In the genomic region with DNA sequence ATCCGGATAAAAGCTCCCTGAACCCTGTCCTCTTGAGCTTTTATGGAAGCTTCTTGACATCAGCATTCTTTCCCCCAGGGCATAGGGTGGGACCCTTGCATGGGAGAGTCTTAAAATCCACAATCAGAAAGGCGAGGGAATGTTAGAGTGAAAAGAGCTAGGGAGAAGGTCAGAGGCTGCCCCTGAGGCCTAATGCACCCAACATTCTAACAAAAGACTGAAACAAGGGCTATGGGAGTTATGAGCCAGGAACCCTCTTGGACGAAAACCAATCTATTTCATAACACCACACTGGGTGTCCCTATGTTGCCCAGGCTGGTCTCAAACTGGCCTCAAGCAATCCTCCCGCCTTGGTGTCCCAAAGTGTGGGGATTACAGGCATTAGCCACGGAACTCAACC, we compare ENCODE assay signal across 25 cellular contexts. TPM values are rescaled to one million over a fixed set of nuclear protein-coding genes. Genes with fewer than 3 reads are reported as not detected.
A peak's percentile ranks its signal among the peaks of the same experiment; 100 is the strongest.
DNase-seq lines count a peak whose midpoint lies in the region; ATAC-seq and TF ChIP-seq lines count a peak whose summit lies in the region.
"Had no signal": no experiment of that assay in that cellular context is flagged by ENCODE, and none has a peak within 500 bp of the region (broad histone marks: within the 10 kb centered on the region; RNA-seq: fewer than 3 reads in every experiment).

No MANE protein-coding gene starts in this region.

- no peaks in the 10 kb centered on the region for H3K36me3 ChIP-seq in endodermal cell (ENCODE audit: control insufficient read depth, insufficient read depth, low read length)
- no peaks in the 10 kb centered on the region for H3K36me3 ChIP-seq in osteoblast (ENCODE audit: insufficient read depth, low read length)
- no peaks in the 10 kb centered on the region for H3K36me3 ChIP-seq in upper lobe of left lung
- H3K36me3 ChIP-seq: adrenal gland, cardiac muscle cell, SJCRH30 had no signal

- H3K36me3 Mint-ChIP-seq in endodermal cell (ENCODE audit: low read depth) = no peaks in the 10 kb centered on the region

- H3K27ac Mint-ChIP-seq in endodermal cell = no peak overlapping the region
- H3K27ac Mint-ChIP-seq: nephron; stimulated activated naive CD8-positive, alpha-beta T cell treated with anti-CD3 and anti-CD28 coated beads, Interleukin-15, Interleukin-2, amounts not matched to agents 100 ng/mL and 50 ng/mL, for 24 hours had no signal

- peak; percentile 44 for DNase-seq in ELF-1 (ENCODE audit: low read depth, low spot score)
- DNase-seq in NCI-H460 (ENCODE audit: extremely low read depth, low read depth) = peak; percentile 39
- peak; percentile 18 for DNase-seq in endodermal cell
- DNase-seq in osteoblast (ENCODE audit: insufficient read length, low spot score, missing footprints) = no peak
- DNase-seq in upper lobe of left lung = no peak
- no peak for DNase-seq in KBM-7
- DNase-seq in OCI-M2 (lab: John Stamatoyannopoulos, UW; ENCODE audit: unreplicated experiment) = no peak
- DNase-seq: activated CD4-positive, alpha-beta T cell treated with anti-CD3 and anti-CD28 coated beads, Interleukin-2, amount 50 U/mL, for 1 hour; activated gamma-delta T cell treated with Interleukin-2 at 50 U/mL for 16 hours; erythroblast; left cardiac atrium; MV-4-11; NCI-H187; NCI-H748 treated with DMSO at 0.1 percent for 48 hours; OCI-M1; small intestine; T-helper 2 cell; trophoblast cell had no signal

- no peak for TF ChIP-seq EP300 in upper lobe of left lung (IDR thresholded peaks at IDR 0.05)

- H3K4me2 ChIP-seq in osteoblast (ENCODE audit: insufficient read depth, low read length) = no peak overlapping the region

- H3K9ac ChIP-seq in endodermal cell (ENCODE audit: extremely low read depth, low read length, poor library complexity, severe bottlenecking) = no peak overlapping the region

- no peak for TF ChIP-seq POLR2A in upper lobe of left lung (IDR thresholded peaks at IDR 0.05)

- H3K4me3 Mint-ChIP-seq in endodermal cell = no peak overlapping the region
- H3K4me3 Mint-ChIP-seq: nephron; stimulated activated naive CD8-positive, alpha-beta T cell treated with anti-CD3 and anti-CD28 coated beads, Interleukin-15, Interleukin-2, amounts not matched to agents 100 ng/mL and 50 ng/mL, for 24 hours had no signal

- in situ Hi-C loops in KBM-7 (cut with MboI; ENCODE audit: low pct_unique_long_range_greater_than_20kb, low sequenced_read_pairs) = no loop called here

- H3K4me3 ChIP-seq in endodermal cell (ENCODE audit: low read length) (no peak overlapping the region), osteoblast (ENCODE audit: insufficient read depth, low read length) (no peak overlapping the region), upper lobe of left lung (no peak overlapping the region)
- H3K4me3 ChIP-seq: adrenal gland, cardiac muscle cell, dorsolateral prefrontal cortex, SJCRH30 had no signal

- peaks cover 17% of the 10 kb centered on the region for H3K27me3 Mint-ChIP-seq in endodermal cell (ENCODE audit: insufficient read depth)
- H3K27me3 Mint-ChIP-seq: stimulated activated naive CD8-positive, alpha-beta T cell treated with anti-CD3 and anti-CD28 coated beads, Interleukin-15, Interleukin-2, amounts not matched to agents 100 ng/mL and 50 ng/mL, for 24 hours had no signal

- no peak for ATAC-seq in upper lobe of left lung (ENCODE audit: low FRiP score in 2 of 2)

- no peaks in the 10 kb centered on the region for H3K9me3 ChIP-seq in endodermal cell (ENCODE audit: control insufficient read depth, low read length)
- H3K9me3 ChIP-seq in osteoblast (ENCODE audit: low read depth, low read length) = no peaks in the 10 kb centered on the region
- no peaks in the 10 kb centered on the region for H3K9me3 ChIP-seq in upper lobe of left lung
- H3K9me3 ChIP-seq: adrenal gland, SJCRH30 had no signal

- peaks cover 27% of the 10 kb centered on the region for H3K4me1 Mint-ChIP-seq in endodermal cell

- 92 to 100% methylated on average over 3 to 5 of the region's 5 CpGs for WGBS in endodermal cell (ENCODE audit: insufficient coverage in 1 of 2, insufficient read length in 1 of 2), 2 experiments
- WGBS in upper lobe of left lung, 2 donors = 77 to 88% methylated on average over 5 of the region's 5 CpGs

- no peaks in the 10 kb centered on the region for H3K79me2 ChIP-seq in osteoblast (ENCODE audit: insufficient read depth, low read length)

- H3K9me3 Mint-ChIP-seq in endodermal cell = no peaks in the 10 kb centered on the region
- H3K9me3 Mint-ChIP-seq: nephron; stimulated activated naive CD8-positive, alpha-beta T cell treated with anti-CD3 and anti-CD28 coated beads, Interleukin-15, Interleukin-2, amounts not matched to agents 100 ng/mL and 50 ng/mL, for 24 hours had no signal

- no peak overlapping the region for H2AFZ ChIP-seq in osteoblast (ENCODE audit: low read length)

- H3K4me1 ChIP-seq in endodermal cell (ENCODE audit: control insufficient read depth, insufficient read depth, low read length) = peaks cover 12% of the 10 kb centered on the region
- peaks cover 39% of the 10 kb centered on the region for H3K4me1 ChIP-seq in osteoblast (ENCODE audit: insufficient read depth, low read length)
- H3K4me1 ChIP-seq in upper lobe of left lung = peaks cover 2 to 4% (median 3%) of the 10 kb centered on the region in 4 donors

- H4K20me1 ChIP-seq in osteoblast (ENCODE audit: insufficient read depth, low read length) = no peaks in the 10 kb centered on the region

- H3K27me3 ChIP-seq in endodermal cell (ENCODE audit: control insufficient read depth, insufficient read depth, low read length, poor library complexity, severe bottlenecking) (no peaks in the 10 kb centered on the region), osteoblast (ENCODE audit: insufficient read depth, low read length) (no peaks in the 10 kb centered on the region), upper lobe of left lung (no peaks in the 10 kb centered on the region)
- H3K27me3 ChIP-seq: adrenal gland, cardiac muscle cell, dorsolateral prefrontal cortex, SJCRH30 had no signal

- TF ChIP-seq CTCF in endodermal cell (conservative IDR thresholded peaks at IDR 0.05) = no peak
- no peak for TF ChIP-seq CTCF in osteoblast (IDR thresholded peaks at IDR 0.05; ENCODE audit: extremely low read depth, low read depth, low read length)
- no peak for TF ChIP-seq CTCF in upper lobe of left lung (IDR thresholded peaks at IDR 0.05)

- H3K27ac ChIP-seq in endodermal cell (ENCODE audit: low read depth, low read length) (no peak overlapping the region), osteoblast (ENCODE audit: low read depth, low read length) (peak overlapping the region; percentile 92), upper lobe of left lung (no peak overlapping the region)
- H3K27ac ChIP-seq: adrenal gland, cardiac muscle cell, SJCRH30, VCaP had no signal

RNA-seq across cellular contexts. Expression of gene NEK2, which starts 36.7 kb away (rescaled TPM):
- 53.5 and 56.5 TPM in 2 replicates for total RNA-seq in NCI-H460 (2014; rRNA removed; shearing (Covaris generic))
- polyA plus RNA-seq in NCI-H460 (2014; cell fraction: nucleus; rRNA removed) = 58.7 and 67.8 TPM in 2 replicates
- total RNA-seq in endodermal cell (100 to 1,000 TPM in 1 of 2 donors, 10 to 100 TPM in 1; 42.3 to 101 TPM), osteoblast (1.4 and 2.4 TPM in 2 replicates), upper lobe of left lung (1 to 10 TPM in 3 of 6 donors, under 1 TPM in 2, not detected in 1; 0.33 to 1.8 (median 1.2) TPM)
- 59.8 TPM for polyA plus RNA-seq in endodermal cell (2013, experiment 1 of 2)
- 62.4 TPM for polyA plus RNA-seq in endodermal cell (2013, experiment 2 of 2)

RNA-seq across cellular contexts. Expression of gene SLC30A1, which starts 59.8 kb away (rescaled TPM):
- 33.2 and 35.3 TPM in 2 replicates for total RNA-seq in NCI-H460 (2014; rRNA removed; shearing (Covaris generic))
- 15.9 and 18.6 TPM in 2 replicates for polyA plus RNA-seq in NCI-H460 (2014; cell fraction: nucleus; rRNA removed)
- 10 to 100 TPM in 1 of 2 donors, 1 to 10 TPM in 1; 9.0 to 14.0 TPM for total RNA-seq in endodermal cell
- polyA plus RNA-seq in endodermal cell (2013, experiment 1 of 2) = 12.3 TPM
- 11.4 TPM for polyA plus RNA-seq in endodermal cell (2013, experiment 2 of 2)
- total RNA-seq in osteoblast = 39.5 and 49.9 TPM in 2 replicates
- total RNA-seq in upper lobe of left lung = 10 to 100 TPM in 4 of 6 donors, 1 to 10 TPM in 2; 3.1 to 19.2 (median 13.2) TPM

Comparison
In these comparisons a context has a peak if more than half of its experiments do, and no peak if none do; other contexts are left out.
1. DNase-seq: peak in ELF-1 (single experiment), NCI-H460 (single experiment) and endodermal cell (single experiment); none in osteoblast (single experiment), upper lobe of left lung (0 of 2), KBM-7 (single experiment) and OCI-M2 (single experiment).
2. RNA of gene NEK2, which starts 36.7 kb away (total RNA-seq): 42.3 to 101 TPM in endodermal cell and 53.5 to 56.5 TPM in NCI-H460; 1.4 to 2.4 TPM in osteoblast and 0.33 to 1.8 TPM in upper lobe of left lung; every median in the first group is over 10 times any median in the second.